13 cellular contexts compared by ENCODE assay signal in the genomic region with DNA sequence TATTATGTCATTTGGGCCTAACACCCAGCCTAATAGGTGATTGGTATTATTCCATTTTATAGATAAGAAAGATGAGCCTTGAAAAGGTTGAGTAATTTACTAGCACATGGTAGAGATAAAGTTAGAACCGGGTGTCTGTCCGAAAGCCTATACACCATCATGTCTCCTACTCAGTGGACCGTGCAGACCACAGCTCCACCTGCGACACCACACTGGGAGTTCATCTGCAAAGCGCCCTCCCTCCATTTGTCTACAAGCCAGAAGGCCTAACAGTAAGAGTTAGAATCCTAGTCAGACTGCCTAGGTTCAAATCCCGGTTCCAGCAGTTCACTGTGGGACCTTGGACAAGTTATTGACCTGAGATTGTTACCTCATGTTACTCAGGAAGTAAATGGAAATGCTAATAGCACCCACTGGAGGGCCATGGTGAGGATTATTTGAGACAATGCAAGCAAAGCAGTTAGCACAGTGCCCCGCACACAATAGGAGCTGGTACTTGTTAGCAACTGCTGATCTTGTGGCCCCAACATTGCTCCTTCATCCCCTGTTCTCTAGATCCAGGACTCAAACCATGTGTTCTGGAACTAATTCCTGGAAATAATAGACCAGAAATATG. TPM values are rescaled to one million over a fixed set of nuclear protein-coding genes. Genes with fewer than 3 reads are reported as not detected.
DNase-seq lines count a peak whose midpoint lies in the region; ATAC-seq, FAIRE-seq and TF ChIP-seq lines count a peak whose summit lies in the region.
"Had no signal": no experiment of that assay in that cellular context is flagged by ENCODE, and none has a peak within 500 bp of the region (broad histone marks: within the 10 kb centered on the region; RNA-seq: fewer than 3 reads in every experiment).

No MANE protein-coding gene starts in this region.

- DNase-seq in GM06990 (ENCODE audit: extremely low read depth, insufficient read length): peak; percentile 68
- no peak for DNase-seq in GM19239 (ENCODE audit: insufficient read length, low spot score)
- DNase-seq in Karpas-422: peak; percentile 81
- DNase-seq in activated T-cell treated with anti-CD3 and anti-CD28 coated beads, Interleukin-2, amount 50 U/mL, for 4 hours: no peak
- DNase-seq in NCI-H2196 (lab: John Stamatoyannopoulos, UW; ENCODE audit: unreplicated experiment): no peak
- DNase-seq in cerebellum (ENCODE audit: low spot score): no peak
- DNase-seq in T-helper 17 cell: no peak
- DNase-seq: activated gamma-delta T cell treated with Interleukin-2 at 50 U/mL for 16 hours, caudate nucleus, DMS79, NCI-H510A, SIG-M5 had no signal

- TF ChIP-seq CTCF in GM06990 (IDR thresholded peaks at IDR 0.05; ENCODE audit: insufficient read depth, low read length, poor library complexity, severe bottlenecking): peak; percentile 26

- no peak overlapping the region for H3K4me3 ChIP-seq in GM06990 (replicated peaks; ENCODE audit: low read depth, low read length)
- H3K4me3 ChIP-seq in Karpas-422 (ENCODE audit: low read length): peak overlapping the region; percentile 22; the same call in 1 of the 2 replicates

- H3K4me1 ChIP-seq in Karpas-422 (ENCODE audit: low read length): peaks cover 46% of the 10 kb centered on the region

- H3K27me3 ChIP-seq in GM06990 (replicated peaks; ENCODE audit: control insufficient read depth, insufficient read depth, low read length) (no peaks in the 10 kb centered on the region), Karpas-422 (ENCODE audit: low read length) (no peaks in the 10 kb centered on the region)

- H3K27me3 Mint-ChIP-seq in activated T-cell treated with anti-CD3 and anti-CD28 coated beads, Interleukin-2, amount 50 U/mL, for 4 hours (ENCODE audit: low read depth): peaks cover 4% of the 10 kb centered on the region
- H3K27me3 Mint-ChIP-seq in T-helper 17 cell: peaks cover 17% of the 10 kb centered on the region

- peak overlapping the region; percentile 43 for H3K4me2 ChIP-seq in Karpas-422 (ENCODE audit: low read depth, low read length, poor library complexity, severe bottlenecking)

- peak overlapping the region; percentile 74 for H3K27ac ChIP-seq in Karpas-422 (ENCODE audit: low read length)

- ATAC-seq in HG02623 (IDR thresholded peaks at IDR 0.05; ENCODE audit: unreplicated experiment) (peak; percentile 58), T-helper 17 cell (no peak)
- ATAC-seq in activated T-cell treated with anti-CD3 and anti-CD28 coated beads, Interleukin-2, amount 50 U/mL, for 4 hours: no peak

- no peaks in the 10 kb centered on the region for H3K9me2 ChIP-seq in Karpas-422 (replicated peaks; ENCODE audit: insufficient read depth, low read length)

- H2AFZ ChIP-seq in Karpas-422 (ENCODE audit: low read length): peak overlapping the region; percentile 74

- H3K36me3 ChIP-seq in GM06990 (ENCODE audit: control insufficient read depth, insufficient read depth, low read length): no peaks in the 10 kb centered on the region
- H3K36me3 ChIP-seq in Karpas-422 (ENCODE audit: insufficient read depth, low read length): no peaks in the 10 kb centered on the region

- H3K36me3 Mint-ChIP-seq in activated T-cell treated with anti-CD3 and anti-CD28 coated beads, Interleukin-2, amount 50 U/mL, for 4 hours (ENCODE audit: insufficient read depth): peaks cover 2% of the 10 kb centered on the region
- H3K36me3 Mint-ChIP-seq in T-helper 17 cell (ENCODE audit: low read depth): peaks cover 6% of the 10 kb centered on the region

- H4K20me1 ChIP-seq in Karpas-422 (ENCODE audit: insufficient read depth, low read depth, low read length): no peaks in the 10 kb centered on the region

- H3K9me3 ChIP-seq in Karpas-422 (ENCODE audit: low read length) (no peaks in the 10 kb centered on the region), T-helper 17 cell (ENCODE audit: control insufficient read depth, low read length, poor library complexity, severe bottlenecking) (no peaks in the 10 kb centered on the region)

- H3K4me3 Mint-ChIP-seq in activated T-cell treated with anti-CD3 and anti-CD28 coated beads, Interleukin-2, amount 50 U/mL, for 4 hours: no peak overlapping the region
- no peak overlapping the region for H3K4me3 Mint-ChIP-seq in T-helper 17 cell

- FAIRE-seq in GM19239 (lab: Jason Lieb, UNC): peak; percentile 98

- peaks cover 23% of the 10 kb centered on the region for H3K4me1 Mint-ChIP-seq in activated T-cell treated with anti-CD3 and anti-CD28 coated beads, Interleukin-2, amount 50 U/mL, for 4 hours (ENCODE audit: low read depth)
- H3K4me1 Mint-ChIP-seq in T-helper 17 cell: peaks cover 8% of the 10 kb centered on the region

- H3K9ac ChIP-seq in Karpas-422 (ENCODE audit: low read length): peak overlapping the region; percentile 43; the same call in 1 of the 2 replicates

- H3K27ac Mint-ChIP-seq in T-helper 17 cell: no peak overlapping the region

- H3K79me2 ChIP-seq in Karpas-422 (ENCODE audit: low read length): no peaks in the 10 kb centered on the region

- no peaks in the 10 kb centered on the region for H3K9me3 Mint-ChIP-seq in activated T-cell treated with anti-CD3 and anti-CD28 coated beads, Interleukin-2, amount 50 U/mL, for 4 hours

RNA-seq across cellular contexts. Expression of a gene that starts 20.5 kb away (rescaled TPM):
- total RNA-seq in Karpas-422 (2014; rRNA removed; shearing (Covaris generic); ENCODE audit: low replicate concordance): 5.4 and 7.7 TPM in 2 replicates
- 10 to 100 TPM; 29.4 to 57.2 (median 49.5) TPM for total RNA-seq in activated T-cell treated with anti-CD3 and anti-CD28 coated beads, Interleukin-2, amount 50 U/mL, for 4 hours
- total RNA-seq in cerebellum: 5.2 TPM
- 10 to 100 TPM; 53.0 to 56.8 TPM for total RNA-seq in T-helper 17 cell

RNA-seq across cellular contexts. Expression of a gene that starts 20.7 kb away (rescaled TPM):
- total RNA-seq in Karpas-422 (2014; rRNA removed; shearing (Covaris generic); ENCODE audit: low replicate concordance): 10.7 and 13.9 TPM in 2 replicates
- total RNA-seq in activated T-cell treated with anti-CD3 and anti-CD28 coated beads, Interleukin-2, amount 50 U/mL, for 4 hours: 1 to 10 TPM; 1.8 to 3.6 (median 2.2) TPM
- total RNA-seq in cerebellum (4.7 TPM), T-helper 17 cell (1 to 10 TPM; 2.6 to 2.8 TPM)

RNA-seq across cellular contexts. Expression of a gene that starts 36.0 kb away (rescaled TPM):
- not detected in 2 replicates for total RNA-seq in Karpas-422 (2014; rRNA removed; shearing (Covaris generic); ENCODE audit: low replicate concordance)
- not detected for total RNA-seq in activated T-cell treated with anti-CD3 and anti-CD28 coated beads, Interleukin-2, amount 50 U/mL, for 4 hours
- total RNA-seq in cerebellum (not detected), T-helper 17 cell (not detected)

RNA-seq across cellular contexts. Expression of a gene that starts 44.7 kb away (rescaled TPM):
- 26.7 and 33.9 TPM in 2 replicates for total RNA-seq in Karpas-422 (2014; rRNA removed; shearing (Covaris generic); ENCODE audit: low replicate concordance)
- total RNA-seq in activated T-cell treated with anti-CD3 and anti-CD28 coated beads, Interleukin-2, amount 50 U/mL, for 4 hours: 1 to 10 TPM; 5.0 to 8.1 (median 8.1) TPM
- total RNA-seq in cerebellum: 9.4 TPM
- 1 to 10 TPM; 1.4 to 1.7 TPM for total RNA-seq in T-helper 17 cell

Comparison
In these comparisons a context has a peak if more than half of its experiments do, and no peak if none do; other contexts are left out.
1. DNase-seq: peak in GM06990 (single experiment) and Karpas-422 (single experiment); none in GM19239 (single experiment), activated T-cell treated with anti-CD3 and anti-CD28 coated beads, Interleukin-2, amount 50 U/mL, for 4 hours (single experiment), NCI-H2196 (single experiment), cerebellum (single experiment) and T-helper 17 cell (0 of 3).